In the genomic region with DNA sequence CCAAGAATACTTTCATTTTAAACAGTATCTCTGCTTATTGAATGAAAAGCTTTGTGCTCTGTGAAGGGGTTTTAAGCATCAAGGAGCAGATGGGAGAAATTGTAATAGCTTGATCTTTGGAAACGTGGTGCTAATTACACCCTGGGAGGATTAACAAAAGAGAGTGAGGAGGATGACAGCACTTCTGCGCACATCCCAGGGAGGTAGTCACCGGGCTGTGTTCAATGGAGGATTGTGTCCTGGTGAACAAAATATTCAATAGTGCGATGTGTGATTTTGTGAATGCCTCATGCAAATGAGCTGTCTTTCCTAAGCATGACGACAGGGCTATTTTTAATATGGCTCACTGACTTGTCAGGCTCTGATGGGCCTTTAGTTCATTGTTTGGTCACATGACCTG, we compare ENCODE assay signal across 20 cellular contexts.
"Had no signal": no experiment of that assay in that cellular context is flagged by ENCODE, and none has a peak within 500 bp of the region (broad histone marks: within the 10 kb centered on the region; RNA-seq: fewer than 3 reads in every experiment).

No MANE protein-coding gene starts in this region.

- H3K27ac ChIP-seq: colonic mucosa, heart right ventricle, right lobe of liver, skin epidermis, tibial artery had no signal

- H3K9me3 ChIP-seq: colonic mucosa, heart right ventricle, right lobe of liver, tibial artery had no signal

- H3K4me1 ChIP-seq: colonic mucosa, heart right ventricle, right lobe of liver, tibial artery had no signal

- H3K36me3 ChIP-seq: colonic mucosa, heart right ventricle, right lobe of liver, tibial artery had no signal

- H3K4me3 ChIP-seq: colonic mucosa, heart right ventricle, right lobe of liver, skin epidermis, tibial artery had no signal

- DNase-seq: activated B cell treated with CpG ODN at 0.5 μM for 24 hours; activated CD4-positive, alpha-beta T cell treated with anti-CD3 and anti-CD28 coated beads for 36 hours; activated CD4-positive, alpha-beta T cell treated with anti-CD3 and anti-CD28 coated beads, Interleukin-2, amount 50 U/mL, for 48 hours; activated CD8-positive, alpha-beta memory T cell treated with anti-CD3 and anti-CD28 coated beads, Interleukin-2, amount 50 U/mL, for 48 hours; activated naive CD4-positive, alpha-beta T cell treated with anti-CD3 and anti-CD28 coated beads for 36 hours; activated naive CD8-positive, alpha-beta T cell treated with anti-CD3 and anti-CD28 coated beads, Interleukin-2, amount 10 ng/mL, durations not matched to agents 7 days and 5 days; activated T-cell treated with anti-CD3 and anti-CD28 coated beads, Interleukin-2, amount 50 U/mL, for 4 hours; amniotic stem cell; colonic mucosa; heart right ventricle; left colon; nucleus accumbens; right lobe of liver; stimulated activated CD4-positive, alpha-beta T cell treated with anti-CD3 and anti-CD28 coated beads, Interleukin-1b, Interleukin-23, amount 100 ng/mL, for 48 hours; stimulated activated naive CD8-positive, alpha-beta T cell treated with anti-CD3 and anti-CD28 coated beads, Interleukin-15, amount 100 ng/mL, for 72 hours; T1000; tibial artery had no signal

- FAIRE-seq: keratinocyte had no signal

- ATAC-seq: activated CD4-positive, alpha-beta T cell treated with anti-CD3 and anti-CD28 coated beads for 36 hours; activated T-cell treated with anti-CD3 and anti-CD28 coated beads, Interleukin-2, amount 50 U/mL, for 4 hours; heart right ventricle; left colon; natural killer cell treated with Interleukin-12 subunit alpha and Interleukin-12 subunit beta and Interleukin-15 and Interleukin-18, amount 100 ng/mL, for 72 hours; right lobe of liver; stimulated activated naive CD8-positive, alpha-beta T cell treated with anti-CD3 and anti-CD28 coated beads, Interleukin-15, amount 100 ng/mL, for 72 hours had no signal

- H3K27me3 ChIP-seq: colonic mucosa, heart right ventricle, right lobe of liver, tibial artery had no signal
